1 cellular context compared by ENCODE assay signal in genomic region chr15:52180196-52180835, GRCh38.
A peak's percentile ranks its signal among the peaks of the same experiment; 100 is the strongest.
TF ChIP-seq lines count a peak whose summit lies in the region.

No MANE protein-coding gene starts in this region.

TF ChIP-seq in HepG2, 621 proteins besides CTCF, POLR2A, EP300 and RAD21 (continued from another document and continues in another):
- TF ChIP-seq PBX3 (CRISPR knock-in tag; IDR thresholded peaks at IDR 0.05; ENCODE audit: borderline replicate concordance) (no peak), ZNF800 (CRISPR knock-in tag; IDR thresholded peaks at IDR 0.05) (0 out of 2 replicates have a peak, but pooled peaks have one; percentile 5), ZNF224 (CRISPR knock-in tag; IDR thresholded peaks at IDR 0.05) (0 out of 2 replicates have a peak, but pooled peaks have one; percentile 81), GABPB1 (CRISPR knock-in tag; IDR thresholded peaks at IDR 0.05) (peak; percentile 32; the same call in 1 of the 2 replicates), ZSCAN21 (CRISPR knock-in tag; IDR thresholded peaks at IDR 0.05; ENCODE audit: borderline replicate concordance) (no peak), GTF3A (CRISPR knock-in tag; conservative IDR thresholded peaks at IDR 0.05) (0 out of 2 replicates have a peak, but pooled peaks have one; percentile 68), ZNF205 (CRISPR knock-in tag; IDR thresholded peaks at IDR 0.05) (no peak), ZNF598 (CRISPR knock-in tag; IDR thresholded peaks at IDR 0.05; ENCODE audit: borderline replicate concordance) (no peak), ZFP1 (CRISPR knock-in tag; IDR thresholded peaks at IDR 0.05) (no peak), ZNF263 (CRISPR knock-in tag; IDR thresholded peaks at IDR 0.05) (peak; percentile 65; the same call in 1 of the 2 replicates), SIX1 (CRISPR knock-in tag; IDR thresholded peaks at IDR 0.05; ENCODE audit: borderline replicate concordance) (no peak), NRL (CRISPR knock-in tag; IDR thresholded peaks at IDR 0.05; ENCODE audit: borderline replicate concordance) (peak; percentile 58; the same call in 1 of the 2 replicates), RFXAP (CRISPR knock-in tag; IDR thresholded peaks at IDR 0.05; ENCODE audit: borderline replicate concordance) (no peak), ZNF501 (CRISPR knock-in tag; IDR thresholded peaks at IDR 0.05) (0 out of 2 replicates have a peak, but pooled peaks have one; percentile 29), CAMTA2 (CRISPR knock-in tag; IDR thresholded peaks at IDR 0.05; ENCODE audit: borderline replicate concordance) (no peak), ZNF251 (CRISPR knock-in tag; IDR thresholded peaks at IDR 0.05) (no peak), MXD3 (CRISPR knock-in tag; IDR thresholded peaks at IDR 0.05) (no peak), DPF2 (CRISPR knock-in tag; IDR thresholded peaks at IDR 0.05; ENCODE audit: borderline replicate concordance, low read depth) (no peak), FOXC1 (CRISPR knock-in tag; IDR thresholded peaks at IDR 0.05; ENCODE audit: borderline replicate concordance) (0 out of 2 replicates have a peak, but pooled peaks have one; percentile 53), ELF3 (CRISPR knock-in tag; IDR thresholded peaks at IDR 0.05) (0 out of 2 replicates have a peak, but pooled peaks have one; percentile 1), TBX2 (CRISPR knock-in tag; IDR thresholded peaks at IDR 0.05; ENCODE audit: borderline replicate concordance) (0 out of 2 replicates have a peak, but pooled peaks have one; percentile 18), CREM (IDR thresholded peaks at IDR 0.05) (no peak), CREM (CRISPR knock-in tag; IDR thresholded peaks at IDR 0.05) (no peak), KAT8 (CRISPR knock-in tag; IDR thresholded peaks at IDR 0.05) (0 out of 2 replicates have a peak, but pooled peaks have one; percentile 16), FOSL2 (CRISPR knock-in tag; IDR thresholded peaks at IDR 0.05) (0 out of 2 replicates have a peak, but pooled peaks have one; percentile 0), ZNF773 (CRISPR knock-in tag; IDR thresholded peaks at IDR 0.05; ENCODE audit: borderline replicate concordance) (no peak), NFKB2 (CRISPR knock-in tag; IDR thresholded peaks at IDR 0.05; ENCODE audit: borderline replicate concordance) (peak; percentile 4; the same call in 1 of the 2 replicates), ZNF484 (CRISPR knock-in tag; IDR thresholded peaks at IDR 0.05; ENCODE audit: borderline replicate concordance, low read depth) (no peak), KLF6 (CRISPR knock-in tag; IDR thresholded peaks at IDR 0.05) (0 out of 2 replicates have a peak, but pooled peaks have one; percentile 1), ELF4 (CRISPR knock-in tag; IDR thresholded peaks at IDR 0.05; ENCODE audit: borderline replicate concordance) (no peak), ZNF850 (CRISPR knock-in tag; conservative IDR thresholded peaks at IDR 0.05) (no peak), ZNF691 (CRISPR knock-in tag; IDR thresholded peaks at IDR 0.05; ENCODE audit: borderline replicate concordance, low read depth) (0 out of 2 replicates have a peak, but pooled peaks have one; percentile 5), ZFP41 (CRISPR knock-in tag; IDR thresholded peaks at IDR 0.05; ENCODE audit: borderline replicate concordance) (no peak), ZBTB33 (CRISPR knock-in tag; IDR thresholded peaks at IDR 0.05) (no peak), ZC3H13 (CRISPR knock-in tag; IDR thresholded peaks at IDR 0.05) (0 out of 2 replicates have a peak, but pooled peaks have one; percentile 12), HNRNPH1 (optimal IDR thresholded peaks at IDR 0.05; ENCODE audit: low read depth, low read length) (no peak), SMAD1 (CRISPR knock-in tag; IDR thresholded peaks at IDR 0.05; ENCODE audit: borderline replicate concordance, low read depth) (no peak), PHB2 (IDR thresholded peaks at IDR 0.05; ENCODE audit: partially characterized antibody) (no peak), SRF (IDR thresholded peaks at IDR 0.05; ENCODE audit: low read depth, low read length) (no peak), ZNF33B (CRISPR knock-in tag; IDR thresholded peaks at IDR 0.05) (0 out of 2 replicates have a peak, but pooled peaks have one; percentile 9), RNF2 (conservative IDR thresholded peaks at IDR 0.05; ENCODE audit: low read depth) (no peak), CENPT (CRISPR knock-in tag; IDR thresholded peaks at IDR 0.05; ENCODE audit: low read depth) (no peak), ZNF430 (CRISPR knock-in tag; IDR thresholded peaks at IDR 0.05) (no peak), MEIS1 (CRISPR knock-in tag; IDR thresholded peaks at IDR 0.05; ENCODE audit: borderline replicate concordance) (0 out of 2 replicates have a peak, but pooled peaks have one; percentile 68), TAF1 (CRISPR knock-in tag; IDR thresholded peaks at IDR 0.05) (no peak), PAWR (CRISPR knock-in tag; IDR thresholded peaks at IDR 0.05; ENCODE audit: borderline replicate concordance) (0 out of 2 replicates have a peak, but pooled peaks have one; percentile 81), ZBTB42 (CRISPR knock-in tag; IDR thresholded peaks at IDR 0.05) (peak; percentile 73; the same call in 1 of the 2 replicates)
- TF ChIP-seq, protein P1, sequence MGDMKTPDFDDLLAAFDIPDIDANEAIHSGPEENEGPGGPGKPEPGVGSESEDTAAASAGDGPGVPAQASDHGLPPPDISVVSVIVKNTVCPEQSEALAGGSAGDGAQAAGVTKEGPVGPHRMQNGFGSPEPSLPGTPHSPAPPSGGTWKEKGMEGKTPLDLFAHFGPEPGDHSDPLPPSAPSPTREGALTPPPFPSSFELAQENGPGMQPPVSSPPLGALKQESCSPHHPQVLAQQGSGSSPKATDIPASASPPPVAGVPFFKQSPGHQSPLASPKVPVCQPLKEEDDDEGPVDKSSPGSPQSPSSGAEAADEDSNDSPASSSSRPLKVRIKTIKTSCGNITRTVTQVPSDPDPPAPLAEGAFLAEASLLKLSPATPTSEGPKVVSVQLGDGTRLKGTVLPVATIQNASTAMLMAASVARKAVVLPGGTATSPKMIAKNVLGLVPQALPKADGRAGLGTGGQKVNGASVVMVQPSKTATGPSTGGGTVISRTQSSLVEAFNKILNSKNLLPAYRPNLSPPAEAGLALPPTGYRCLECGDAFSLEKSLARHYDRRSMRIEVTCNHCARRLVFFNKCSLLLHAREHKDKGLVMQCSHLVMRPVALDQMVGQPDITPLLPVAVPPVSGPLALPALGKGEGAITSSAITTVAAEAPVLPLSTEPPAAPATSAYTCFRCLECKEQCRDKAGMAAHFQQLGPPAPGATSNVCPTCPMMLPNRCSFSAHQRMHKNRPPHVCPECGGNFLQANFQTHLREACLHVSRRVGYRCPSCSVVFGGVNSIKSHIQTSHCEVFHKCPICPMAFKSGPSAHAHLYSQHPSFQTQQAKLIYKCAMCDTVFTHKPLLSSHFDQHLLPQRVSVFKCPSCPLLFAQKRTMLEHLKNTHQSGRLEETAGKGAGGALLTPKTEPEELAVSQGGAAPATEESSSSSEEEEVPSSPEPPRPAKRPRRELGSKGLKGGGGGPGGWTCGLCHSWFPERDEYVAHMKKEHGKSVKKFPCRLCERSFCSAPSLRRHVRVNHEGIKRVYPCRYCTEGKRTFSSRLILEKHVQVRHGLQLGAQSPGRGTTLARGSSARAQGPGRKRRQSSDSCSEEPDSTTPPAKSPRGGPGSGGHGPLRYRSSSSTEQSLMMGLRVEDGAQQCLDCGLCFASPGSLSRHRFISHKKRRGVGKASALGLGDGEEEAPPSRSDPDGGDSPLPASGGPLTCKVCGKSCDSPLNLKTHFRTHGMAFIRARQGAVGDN (CRISPR knock-in tag; IDR thresholded peaks at IDR 0.05): peak; percentile 12
- TF ChIP-seq, protein P2, sequence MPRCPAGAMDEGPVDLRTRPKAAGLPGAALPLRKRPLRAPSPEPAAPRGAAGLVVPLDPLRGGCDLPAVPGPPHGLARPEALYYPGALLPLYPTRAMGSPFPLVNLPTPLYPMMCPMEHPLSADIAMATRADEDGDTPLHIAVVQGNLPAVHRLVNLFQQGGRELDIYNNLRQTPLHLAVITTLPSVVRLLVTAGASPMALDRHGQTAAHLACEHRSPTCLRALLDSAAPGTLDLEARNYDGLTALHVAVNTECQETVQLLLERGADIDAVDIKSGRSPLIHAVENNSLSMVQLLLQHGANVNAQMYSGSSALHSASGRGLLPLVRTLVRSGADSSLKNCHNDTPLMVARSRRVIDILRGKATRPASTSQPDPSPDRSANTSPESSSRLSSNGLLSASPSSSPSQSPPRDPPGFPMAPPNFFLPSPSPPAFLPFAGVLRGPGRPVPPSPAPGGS (CRISPR knock-in tag; IDR thresholded peaks at IDR 0.05): peak; percentile 44; the same call in 1 of the 2 replicates
- TF ChIP-seq, protein P3, sequence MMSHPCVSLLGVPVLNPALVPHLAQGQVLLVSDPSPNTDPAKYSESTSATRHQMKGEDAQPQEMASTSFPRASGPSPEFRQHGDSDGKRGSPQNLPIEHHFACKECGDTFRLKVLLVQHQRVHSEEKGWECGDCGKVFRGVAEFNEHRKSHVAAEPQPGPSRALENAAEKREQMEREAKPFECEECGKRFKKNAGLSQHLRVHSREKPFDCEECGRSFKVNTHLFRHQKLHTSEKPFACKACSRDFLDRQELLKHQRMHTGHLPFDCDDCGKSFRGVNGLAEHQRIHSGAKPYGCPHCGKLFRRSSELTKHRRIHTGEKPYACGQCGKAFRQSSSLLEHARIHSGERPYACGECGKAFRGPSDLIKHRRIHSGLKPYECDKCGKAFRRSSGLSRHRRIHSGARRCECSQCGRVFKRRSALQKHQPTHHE (CRISPR knock-in tag; IDR thresholded peaks at IDR 0.05; ENCODE audit: borderline replicate concordance): no peak
- TF ChIP-seq, protein P4, sequence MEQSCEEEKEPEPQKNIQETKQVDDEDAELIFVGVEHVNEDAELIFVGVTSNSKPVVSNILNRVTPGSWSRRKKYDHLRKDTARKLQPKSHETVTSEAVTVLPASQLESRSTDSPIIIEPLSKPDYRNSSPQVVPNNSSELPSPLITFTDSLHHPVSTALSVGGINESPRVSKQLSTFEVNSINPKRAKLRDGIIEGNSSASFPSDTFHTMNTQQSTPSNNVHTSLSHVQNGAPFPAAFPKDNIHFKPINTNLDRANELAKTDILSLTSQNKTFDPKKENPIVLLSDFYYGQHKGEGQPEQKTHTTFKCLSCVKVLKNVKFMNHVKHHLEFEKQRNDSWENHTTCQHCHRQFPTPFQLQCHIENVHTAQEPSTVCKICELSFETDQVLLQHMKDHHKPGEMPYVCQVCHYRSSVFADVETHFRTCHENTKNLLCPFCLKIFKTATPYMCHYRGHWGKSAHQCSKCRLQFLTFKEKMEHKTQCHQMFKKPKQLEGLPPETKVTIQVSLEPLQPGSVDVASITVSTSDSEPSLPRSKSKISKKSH (CRISPR knock-in tag; IDR thresholded peaks at IDR 0.05; ENCODE audit: borderline replicate concordance): peak; percentile 6; the same call in 1 of the 2 replicates
- TF ChIP-seq, protein P5, sequence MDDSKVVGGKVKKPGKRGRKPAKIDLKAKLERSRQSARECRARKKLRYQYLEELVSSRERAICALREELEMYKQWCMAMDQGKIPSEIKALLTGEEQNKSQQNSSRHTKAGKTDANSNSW (CRISPR knock-in tag; IDR thresholded peaks at IDR 0.05; ENCODE audit: borderline replicate concordance): peak; percentile 17; the same call in 1 of the 2 replicates
